Comparison of ENCODE assay signal across 8 cellular contexts in genomic region chr11:45872513-45873356, GRCh38. TPM values are rescaled to one million over a fixed set of nuclear protein-coding genes. Genes with fewer than 3 reads are reported as not detected.
DNase-seq lines count a peak whose midpoint lies in the region; ATAC-seq and TF ChIP-seq lines count a peak whose summit lies in the region.

No MANE protein-coding gene starts in this region.

- H3K79me2 ChIP-seq in H9 (ENCODE audit: insufficient read depth, low read length) = no peaks in the 10 kb centered on the region

- H3K36me3 Mint-ChIP-seq in CD4-positive, alpha-beta memory T cell = peaks cover 62 to 85% of the 10 kb centered on the region in 2 donors
- peaks cover 3 to 41% (median 33%) of the 10 kb centered on the region in 3 experiments for H3K36me3 Mint-ChIP-seq in H9 (ENCODE audit: insufficient read depth in 1 of 3, low read depth in 3 of 3)

- no CpG with 5 or more reads among the region's 10 CpGs for WGBS in H9 (ENCODE audit: extremely low coverage, insufficient read length, low lambda C conversion rate)

- no peak overlapping the region for H3K18ac ChIP-seq in H9 (ENCODE audit: insufficient read length, low read depth, low read length)

- POLR2A ChIA-PET in CD4-positive, alpha-beta memory T cell (lab: Charles Lee; ENCODE audit: partially characterized antibody) = interaction anchor here (1.9 kb wide), 1 partner anchor 45 kb away, joined by 6 read pairs; the partner anchor contains the start of gene PEX16

- H3K4me1 ChIP-seq in CD4-positive, alpha-beta memory T cell (ENCODE audit: insufficient read depth, low read length) = no peaks in the 10 kb centered on the region
- H3K4me1 ChIP-seq in H9 (ENCODE audit: insufficient read depth, low read length) = peaks cover 2% of the 10 kb centered on the region; the same call in 1 of the 2 replicates

- no peak overlapping the region for H3K4me3 ChIP-seq in CD4-positive, alpha-beta memory T cell (ENCODE audit: low read length in 2 of 2)

- peaks cover 76% of the 10 kb centered on the region for H3K36me3 ChIP-seq in CD4-positive, alpha-beta memory T cell (ENCODE audit: insufficient read depth, low read length)

- H3K4me3 Mint-ChIP-seq in CD4-positive, alpha-beta memory T cell = no peak overlapping the region
- H3K4me3 Mint-ChIP-seq in H9 = peak overlapping the region in 1 of 2 experiments; percentile 51; a peak in 1 of 5 replicates

- no peak overlapping the region for H2BK20ac ChIP-seq in H9 (ENCODE audit: low read depth, low read length, poor library complexity, severe bottlenecking)

- ATAC-seq in left cardiac atrium = peak; percentile 63 to 72

- no peak overlapping the region for H3K4ac ChIP-seq in H9 (ENCODE audit: low read depth, low read length)

- no peaks in the 10 kb centered on the region for H3K9me3 Mint-ChIP-seq in CD4-positive, alpha-beta memory T cell
- no peaks in the 10 kb centered on the region for H3K9me3 Mint-ChIP-seq in H9

- H3K9me3 ChIP-seq in CD4-positive, alpha-beta memory T cell (ENCODE audit: control insufficient read depth in 1 of 2, low read length in 2 of 2) = no peaks in the 10 kb centered on the region
- H3K9me3 ChIP-seq in H9 (ENCODE audit: control insufficient read depth, low read depth, low read length) = no peaks in the 10 kb centered on the region

- no peak overlapping the region for H3K9ac ChIP-seq in H9 (ENCODE audit: extremely low read depth, insufficient read length, low read length)

- H3K4me1 Mint-ChIP-seq in CD4-positive, alpha-beta memory T cell = no peaks in the 10 kb centered on the region
- H3K4me1 Mint-ChIP-seq in H9 = peaks cover 25 to 26% of the 10 kb centered on the region in 2 experiments

- intact Hi-C loops in CD4-positive, alpha-beta memory T cell (cut with micrococcal nuclease) = loop anchor here (10.0 kb wide), 1 partner anchor 132 kb away; no protein-coding TSS in a partner anchor
- intact Hi-C loops in left cardiac atrium (cut with DNase I) = no loop called here

- H4K5ac ChIP-seq in H9 (ENCODE audit: insufficient read length, low read depth, low read length) = no peak overlapping the region

- H2BK15ac ChIP-seq in H9 (ENCODE audit: low read depth, low read length) = no peak overlapping the region

- no peak overlapping the region for H2BK5ac ChIP-seq in H9 (ENCODE audit: insufficient read length, low read length)

- H3K14ac ChIP-seq in H9 (ENCODE audit: insufficient read depth, low read length) = no peak overlapping the region

- DNase-seq in CD4-positive, alpha-beta memory T cell = peak in 3 of 5 donors; percentile 12 to 27 (median 13)
- DNase-seq in H9 = peak; percentile 93
- peak; percentile 86 for DNase-seq in NCI-H69 (lab: John Stamatoyannopoulos, UW)
- DNase-seq in amniotic epithelial cell (ENCODE audit: low read depth) = peak; percentile 85
- DNase-seq in left cardiac atrium = peak; percentile 42
- peak; percentile 27 for DNase-seq in renal cortical epithelial cell (ENCODE audit: low read depth)
- DNase-seq in NK-92 treated with Interleukin-12 subunit alpha and Interleukin-12 subunit beta, amount 100 ng/mL, for 24 hours (lab: John Stamatoyannopoulos, UW) = no peak
- no peak for DNase-seq in cortex of kidney (lab: John Stamatoyannopoulos, UW)

- H3K27ac ChIP-seq in CD4-positive, alpha-beta memory T cell (ENCODE audit: low read depth, low read length) = no peak overlapping the region
- H3K27ac ChIP-seq in H9 (ENCODE audit: insufficient read length, low read depth, low read length) = no peak overlapping the region

- no peaks in the 10 kb centered on the region for H3K23me2 ChIP-seq in H9 (ENCODE audit: insufficient read length, low read depth, low read length, poor library complexity, severe bottlenecking)

- no peak overlapping the region for H4K91ac ChIP-seq in H9 (ENCODE audit: insufficient read length, low read depth, low read length)

- no peak overlapping the region for H3K56ac ChIP-seq in H9 (ENCODE audit: insufficient read length, low read depth, low read length)

- H2AFZ ChIP-seq in H9 (ENCODE audit: low read length) = no peak overlapping the region

- H3K23ac ChIP-seq in H9 (ENCODE audit: insufficient read length, low read depth, low read length) = no peak overlapping the region

- H3T11ph ChIP-seq in H9 (ENCODE audit: low read length) = no peak overlapping the region

- H3K79me1 ChIP-seq in H9 (ENCODE audit: insufficient read depth, low read depth, low read length, poor library complexity, severe bottlenecking) = no peaks in the 10 kb centered on the region

- H4K8ac ChIP-seq in H9 (replicated peaks; ENCODE audit: insufficient read length, low read depth, low read length) = no peak overlapping the region

- no peaks in the 10 kb centered on the region for H3K27me3 Mint-ChIP-seq in CD4-positive, alpha-beta memory T cell
- no peaks in the 10 kb centered on the region for H3K27me3 Mint-ChIP-seq in H9 (ENCODE audit: low read depth)

- H2AK5ac ChIP-seq in H9 (ENCODE audit: insufficient read length, low read length) = no peak overlapping the region

- CTCF ChIA-PET in CD4-positive, alpha-beta memory T cell (lab: Charles Lee; ENCODE audit: partially characterized antibody) = interaction anchor here (0.7 to 3.8 kb wide), 5 partner anchors 10 to 134 kb away, joined by 3 to 30 read pairs (median 4); no protein-coding TSS in a partner anchor

- no peak overlapping the region for H3K4me2 ChIP-seq in H9 (ENCODE audit: insufficient read depth, insufficient read length, low read length)

- H3K27me3 ChIP-seq in CD4-positive, alpha-beta memory T cell (ENCODE audit: insufficient read depth, low read length) = no peaks in the 10 kb centered on the region
- H3K27me3 ChIP-seq in H9 (ENCODE audit: insufficient read depth, low read length) = no peaks in the 10 kb centered on the region

- H2BK12ac ChIP-seq in H9 (ENCODE audit: insufficient read length, low read depth, low read length) = no peak overlapping the region

- peak overlapping the region in 1 of 7 donors; percentile 57 for H3K27ac Mint-ChIP-seq in CD4-positive, alpha-beta memory T cell
- H3K27ac Mint-ChIP-seq in H9 = no peak overlapping the region

- no peaks in the 10 kb centered on the region for H4K20me1 ChIP-seq in H9 (ENCODE audit: control insufficient read depth, insufficient read depth, insufficient read length)

- TF ChIP-seq CTCF in H9 (conservative IDR thresholded peaks at IDR 0.05) = peak; percentile 95

- no peak overlapping the region for H2BK120ac ChIP-seq in H9 (ENCODE audit: low read depth, low read length, poor library complexity, severe bottlenecking)

RNA-seq across cellular contexts. Expression of gene MAPK8IP1, which starts 12.7 kb away (rescaled TPM):
- under 1 TPM; 0.73 to 0.86 TPM for total RNA-seq in CD4-positive, alpha-beta memory T cell
- under 1 TPM; 0.06 to 0.08 TPM for polyA plus RNA-seq in CD4-positive, alpha-beta memory T cell
- total RNA-seq in H9 (2021) (30.1 and 30.2 TPM in 2 replicates), left cardiac atrium (1 to 10 TPM; 5.0 to 6.9 TPM), renal cortical epithelial cell (1.4 and 8.7 TPM in 2 replicates)

RNA-seq across cellular contexts. Expression of gene CRY2, which starts 25.5 kb away (rescaled TPM):
- total RNA-seq in CD4-positive, alpha-beta memory T cell = 10 to 100 TPM; 66.0 to 67.4 TPM
- 10 to 100 TPM; 22.6 to 28.9 TPM for polyA plus RNA-seq in CD4-positive, alpha-beta memory T cell
- total RNA-seq in H9 (2021) (14.4 and 14.5 TPM in 2 replicates), left cardiac atrium (10 to 100 TPM; 59.2 to 62.9 TPM), renal cortical epithelial cell (5.4 and 14.4 TPM in 2 replicates)

RNA-seq across cellular contexts. Expression of gene FREY1, which starts 34.3 kb away (rescaled TPM):
- total RNA-seq in CD4-positive, alpha-beta memory T cell = 1 to 10 TPM; 4.5 to 4.8 TPM
- not detected for polyA plus RNA-seq in CD4-positive, alpha-beta memory T cell
- total RNA-seq in H9 (2021) (2.1 and 2.2 TPM in 2 replicates), left cardiac atrium (under 1 TPM; 0.47 to 0.50 TPM), renal cortical epithelial cell (0.70 TPM in 1 of 2 replicates, not detected in the other)

RNA-seq across cellular contexts. Expression of gene PEX16, which starts 44.9 kb away (rescaled TPM):
- total RNA-seq in CD4-positive, alpha-beta memory T cell = 10 to 100 TPM; 53.0 to 62.7 TPM
- 10 to 100 TPM; 49.6 to 71.5 TPM for polyA plus RNA-seq in CD4-positive, alpha-beta memory T cell
- 28.6 and 30.8 TPM in 2 replicates for total RNA-seq in H9 (2021)
- total RNA-seq in left cardiac atrium = 10 to 100 TPM; 13.6 to 18.4 TPM
- 19.5 and 28.7 TPM in 2 replicates for total RNA-seq in renal cortical epithelial cell

RNA-seq across cellular contexts. Expression of gene LARGE2, which starts 49.7 kb away (rescaled TPM):
- total RNA-seq in CD4-positive, alpha-beta memory T cell = 1 to 10 TPM; 4.2 to 5.1 TPM
- polyA plus RNA-seq in CD4-positive, alpha-beta memory T cell = 1 to 10 TPM; 3.1 to 8.6 TPM
- 95.6 and 108 TPM in 2 replicates for total RNA-seq in H9 (2021)
- under 1 TPM; 0.32 to 0.50 TPM for total RNA-seq in left cardiac atrium
- 0.40 and 1.2 TPM in 2 replicates for total RNA-seq in renal cortical epithelial cell

Comparison
In these comparisons a context has a peak if more than half of its experiments do, and no peak if none do; other contexts are left out.
1. DNase-seq: peak in CD4-positive, alpha-beta memory T cell (3 of 5), H9 (single experiment), NCI-H69 (single experiment), amniotic epithelial cell (single experiment), left cardiac atrium (single experiment) and renal cortical epithelial cell (single experiment); none in NK-92 treated with Interleukin-12 subunit alpha and Interleukin-12 subunit beta, amount 100 ng/mL, for 24 hours (single experiment) and cortex of kidney (single experiment).